In the genomic region with DNA sequence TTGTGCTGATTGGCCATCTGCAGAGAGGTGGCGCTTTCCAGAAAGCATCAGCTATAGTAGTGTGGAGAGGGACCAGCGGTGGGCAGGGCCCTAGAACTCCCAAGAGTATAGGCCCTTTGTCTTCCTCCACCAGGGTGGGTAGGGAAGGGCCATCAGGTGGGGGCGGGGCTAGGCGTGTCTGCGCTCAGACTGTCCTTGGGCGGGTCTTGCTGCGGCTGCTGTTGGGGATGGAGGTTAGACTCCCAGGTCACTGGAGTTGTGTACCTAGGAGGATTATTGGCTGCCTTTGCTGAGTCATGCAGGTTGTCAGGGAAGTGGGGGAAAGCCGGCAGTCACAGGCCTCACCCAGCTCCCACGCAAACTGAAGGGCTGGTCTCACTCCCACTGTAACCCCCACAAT, we compare ENCODE assay signal across 9 cellular contexts. TPM values are rescaled to one million over a fixed set of nuclear protein-coding genes. Genes with fewer than 3 reads are reported as not detected.
"Had no signal": no experiment of that assay in that cellular context is flagged by ENCODE, and none has a peak within 500 bp of the region (broad histone marks: within the 10 kb centered on the region; RNA-seq: fewer than 3 reads in every experiment).

No MANE protein-coding gene starts in this region.

RNA-seq across cellular contexts. Expression of gene CST9L, which starts 13.5 kb away (rescaled TPM):
- total RNA-seq: activated B cell treated with CpG ODN at 0.5 μM for 24 hours; activated CD4-positive, alpha-beta T cell treated with anti-CD3 and anti-CD28 coated beads, Interleukin-2, amount 10 ng/mL, durations not matched to agents 24 days and 14 days; activated CD8-positive, alpha-beta memory T cell treated with anti-CD3 and anti-CD28 coated beads, Interleukin-2, amount 10 ng/mL, durations not matched to agents 7 days and 5 days; activated T-helper 1 cell treated with anti-CD3 and anti-CD28 coated beads, Interleukin-12 subunit alpha, Interleukin-12 subunit beta, Interleukin-2, Interleukin-4 antibody, amounts not matched to agents 30 ng/mL and 10 ng/mL and 1 ng/mL, durations not matched to agents 14 hours and 24 hours and 36 hours; aorta; breast epithelium; NCI-H460; SJSA1; T-helper 17 cell had no signal
- polyA plus RNA-seq: aorta had no signal

RNA-seq across cellular contexts. Expression of gene CST9, which starts 23.9 kb away (rescaled TPM):
- total RNA-seq: activated B cell treated with CpG ODN at 0.5 μM for 24 hours; activated CD4-positive, alpha-beta T cell treated with anti-CD3 and anti-CD28 coated beads, Interleukin-2, amount 10 ng/mL, durations not matched to agents 24 days and 14 days; activated CD8-positive, alpha-beta memory T cell treated with anti-CD3 and anti-CD28 coated beads, Interleukin-2, amount 10 ng/mL, durations not matched to agents 7 days and 5 days; activated T-helper 1 cell treated with anti-CD3 and anti-CD28 coated beads, Interleukin-12 subunit alpha, Interleukin-12 subunit beta, Interleukin-2, Interleukin-4 antibody, amounts not matched to agents 30 ng/mL and 10 ng/mL and 1 ng/mL, durations not matched to agents 14 hours and 24 hours and 36 hours; aorta; NCI-H460; SJSA1; T-helper 17 cell had no signal
- polyA plus RNA-seq: aorta had no signal

RNA-seq across cellular contexts. Expression of gene CST3, which starts 55.9 kb away (rescaled TPM):
- total RNA-seq: activated B cell treated with CpG ODN at 0.5 μM for 24 hours had no signal
